ENCODE assay signal across 8 cellular contexts in genomic region chrX:111869639-111870034, GRCh38. TPM values are rescaled to one million over a fixed set of nuclear protein-coding genes. Genes with fewer than 3 reads are reported as not detected.
DNase-seq lines count a peak whose midpoint lies in the region; ATAC-seq, FAIRE-seq and TF ChIP-seq lines count a peak whose summit lies in the region.

No MANE protein-coding gene starts in this region.

- H2BK5ac ChIP-seq in mesenchymal stem cell (ENCODE audit: low read depth, low read length, poor library complexity, severe bottlenecking), result no peak overlapping the region

- intact Hi-C loops in endothelial cell of umbilical vein (cut with micrococcal nuclease), result no loop called here

- FAIRE-seq in HTR-8/SVneo (lab: Jason Lieb, UNC), result no peak
- peak; percentile 8 for FAIRE-seq in endothelial cell of umbilical vein (lab: Jason Lieb, UNC)

- TF ChIP-seq POLR2A in endothelial cell of umbilical vein (IDR thresholded peaks at IDR 0.05; ENCODE audit: low read depth, low read length), result no peak

- H3K27me3 ChIP-seq in endothelial cell of umbilical vein (ENCODE audit: control insufficient read depth in 2 of 2, insufficient read depth in 2 of 2, low read length in 2 of 2) (no peaks in the 10 kb centered on the region), mesenchymal stem cell (ENCODE audit: control insufficient read depth in 1 of 2, insufficient read depth in 1 of 2, low read length in 2 of 2) (peaks cover 0 to 71% of the 10 kb centered on the region in 2 experiments)

- H2BK12ac ChIP-seq in mesenchymal stem cell (ENCODE audit: low read length in 2 of 2), result no peak overlapping the region

- no peak overlapping the region for H3K18ac ChIP-seq in mesenchymal stem cell (ENCODE audit: low read depth in 1 of 2, low read length in 2 of 2)

- no peak overlapping the region for H3K4ac ChIP-seq in mesenchymal stem cell (ENCODE audit: low read depth in 1 of 2, low read length in 2 of 2)

- no peaks in the 10 kb centered on the region for H3K9me3 ChIP-seq in endothelial cell of umbilical vein (replicated peaks; ENCODE audit: control insufficient read depth, insufficient read depth, low read length)
- no peaks in the 10 kb centered on the region for H3K9me3 ChIP-seq in mesenchymal stem cell (ENCODE audit: control insufficient read depth, low read length)

- H3K9ac ChIP-seq in endothelial cell of umbilical vein (replicated peaks; ENCODE audit: extremely low read depth, insufficient read depth, low read length) (no peak overlapping the region), mesenchymal stem cell (ENCODE audit: low read length) (no peak overlapping the region)

- no peak overlapping the region for H3K27ac ChIP-seq in 22Rv1
- no peak overlapping the region for H3K27ac ChIP-seq in endothelial cell of umbilical vein (ENCODE audit: insufficient read depth, low read depth, low read length)
- no peak overlapping the region for H3K27ac ChIP-seq in mesenchymal stem cell (ENCODE audit: low read length, poor library complexity, severe bottlenecking)

- H2AFZ ChIP-seq in endothelial cell of umbilical vein (ENCODE audit: low read depth, low read length) (no peak overlapping the region), mesenchymal stem cell (ENCODE audit: low read depth, low read length) (no peak overlapping the region)

- H4K20me1 ChIP-seq in endothelial cell of umbilical vein (replicated peaks; ENCODE audit: control insufficient read depth, extremely low read depth, insufficient read depth, low read length), result no peaks in the 10 kb centered on the region

- BruUV-seq in endothelial cell of umbilical vein (replicated peaks; lab: Mats Ljungman, UMichigan), result no TSS peak

- no peaks in the 10 kb centered on the region for H3K9me1 ChIP-seq in endothelial cell of umbilical vein (replicated peaks; ENCODE audit: control insufficient read depth, extremely low read depth, insufficient read depth, low read length)

- no peak overlapping the region for H3K4me2 ChIP-seq in endothelial cell of umbilical vein (ENCODE audit: insufficient read depth, low read length)
- no peak overlapping the region for H3K4me2 ChIP-seq in mesenchymal stem cell (ENCODE audit: low read length, poor library complexity, severe bottlenecking)

- CTCF ChIA-PET in endothelial cell of umbilical vein (lab: Charles Lee), result interaction anchor here (0.9 kb wide), 1 partner anchor 1872 kb away, joined by 3 read pairs; no protein-coding TSS in a partner anchor

- H3K4me3 ChIP-seq in endothelial cell of umbilical vein (replicated peaks in 1 of 3; ENCODE audit: insufficient read depth in 1 of 3, low read depth in 1 of 3, low read length in 3 of 3) (no peak overlapping the region), mesenchymal stem cell (ENCODE audit: insufficient read depth in 1 of 2, low read depth in 1 of 2, low read length in 2 of 2) (no peak overlapping the region)

- peak; percentile 0 for DNase-seq in EL
- DNase-seq in HTR-8/SVneo (ENCODE audit: insufficient read length, low spot score), result peak; percentile 0
- DNase-seq in SHP77 (lab: John Stamatoyannopoulos, UW), result peak; percentile 0 to 3
- peak; percentile 11 for DNase-seq in endothelial cell of umbilical vein (ENCODE audit: low read depth, low spot score)
- peak; percentile 61 for DNase-seq in mesenchymal stem cell
- no peak for DNase-seq in UCSD-AML1 (lab: John Stamatoyannopoulos, UW; ENCODE audit: unreplicated experiment)

- H2BK15ac ChIP-seq in mesenchymal stem cell (ENCODE audit: low read depth, poor library complexity, severe bottlenecking), result no peak overlapping the region

- peak; percentile 73 for TF ChIP-seq CTCF in 22Rv1 (IDR thresholded peaks at IDR 0.05)
- peak; percentile 27 to 36 for TF ChIP-seq CTCF in endothelial cell of umbilical vein (IDR thresholded peaks at IDR 0.05; ENCODE audit: extremely low read depth in 1 of 2, insufficient read depth in 1 of 2, low read depth in 1 of 2, low read length in 2 of 2)

- no peak overlapping the region for H4K8ac ChIP-seq in mesenchymal stem cell (ENCODE audit: low read length)

- dilution Hi-C loops in endothelial cell of umbilical vein (cut with MboI; ENCODE audit: extremely low pct_ligation_motif_present, low sequenced_read_pairs), result no loop called here

- no peaks in the 10 kb centered on the region for H3K79me2 ChIP-seq in endothelial cell of umbilical vein (ENCODE audit: control insufficient read depth, insufficient read depth, low read length)

- H3K14ac ChIP-seq in mesenchymal stem cell (ENCODE audit: low read length in 2 of 2), result no peak overlapping the region

- H3K36me3 ChIP-seq in endothelial cell of umbilical vein (ENCODE audit: control insufficient read depth in 2 of 2, extremely low read depth in 1 of 2, insufficient read depth in 2 of 2, low read length in 2 of 2) (no peaks in the 10 kb centered on the region), mesenchymal stem cell (ENCODE audit: control insufficient read depth in 1 of 2, insufficient read depth in 2 of 2, low read depth in 1 of 2, low read length in 2 of 2) (no peaks in the 10 kb centered on the region)

- WGBS in mesenchymal stem cell, result 38% methylated on average over 1 of the region's 1 CpG

- ATAC-seq in GM21786 (IDR thresholded peaks at IDR 0.05; ENCODE audit: unreplicated experiment), result peak; percentile 72

- no peaks in the 10 kb centered on the region for H3K79me1 ChIP-seq in mesenchymal stem cell (replicated peaks; ENCODE audit: low read length, poor library complexity, severe bottlenecking)

- H2AK5ac ChIP-seq in mesenchymal stem cell (ENCODE audit: low read length, severe bottlenecking), result no peak overlapping the region

- H3K4me1 ChIP-seq in endothelial cell of umbilical vein (ENCODE audit: control insufficient read depth, extremely low read depth, insufficient read depth, low read length) (no peaks in the 10 kb centered on the region), mesenchymal stem cell (ENCODE audit: control insufficient read depth, insufficient read depth, low read depth, low read length) (no peaks in the 10 kb centered on the region)

- no peak overlapping the region for H3K23ac ChIP-seq in mesenchymal stem cell (ENCODE audit: low read length in 2 of 2)

- no peak overlapping the region for H2BK120ac ChIP-seq in mesenchymal stem cell (ENCODE audit: low read depth, low read length)

- H4K91ac ChIP-seq in mesenchymal stem cell (ENCODE audit: low read length), result no peak overlapping the region

- POLR2A ChIA-PET in endothelial cell of umbilical vein (lab: Charles Lee), result no interaction called here

TF ChIP-seq in endothelial cell of umbilical vein, 7 proteins besides CTCF, POLR2A, EP300 and RAD21:
- TF ChIP-seq EZH2 (IDR thresholded peaks at IDR 0.05; ENCODE audit: borderline replicate concordance, low read depth, low read length, severe bottlenecking) (no peak), FOS (IDR thresholded peaks at IDR 0.05; ENCODE audit: borderline replicate concordance, insufficient read depth, low read length) (no peak), POLR2AphosphoS5 (IDR thresholded peaks at IDR 0.05; ENCODE audit: insufficient read depth, low read depth, low read length) (no peak), JUN (IDR thresholded peaks at IDR 0.05; ENCODE audit: borderline replicate concordance, insufficient read depth, insufficient read length, low read depth) (no peak)

RNA-seq across cellular contexts. Expression of gene TRPC5OS, which starts 6.3 kb away (rescaled TPM):
- total RNA-seq in endothelial cell of umbilical vein, result not detected in 2 replicates
- polyA plus RNA-seq in endothelial cell of umbilical vein, result not detected in 2 replicates
- polyA plus RNA-seq in endothelial cell of umbilical vein (2011; cell fraction: cytosol; rRNA removed), result not detected in 2 replicates
- not detected in 2 replicates for polyA plus RNA-seq in endothelial cell of umbilical vein (2011; cell fraction: nucleus; rRNA removed)
- polyA plus RNA-seq in endothelial cell of umbilical vein (2012), result not detected in 2 replicates
- not detected in 2 replicates for polyA minus RNA-seq in endothelial cell of umbilical vein
- polyA minus RNA-seq in endothelial cell of umbilical vein (2011; cell fraction: cytosol; rRNA and poly(A)+ RNA removed), result not detected
- not detected in 2 replicates for polyA minus RNA-seq in endothelial cell of umbilical vein (2011; cell fraction: nucleus; rRNA and poly(A)+ RNA removed)
- 0.03 TPM for polyA plus RNA-seq in mesenchymal stem cell (2013, experiment 1 of 2)
- polyA plus RNA-seq in mesenchymal stem cell (2013, experiment 2 of 2), result 0.07 TPM
